In the genomic region with DNA sequence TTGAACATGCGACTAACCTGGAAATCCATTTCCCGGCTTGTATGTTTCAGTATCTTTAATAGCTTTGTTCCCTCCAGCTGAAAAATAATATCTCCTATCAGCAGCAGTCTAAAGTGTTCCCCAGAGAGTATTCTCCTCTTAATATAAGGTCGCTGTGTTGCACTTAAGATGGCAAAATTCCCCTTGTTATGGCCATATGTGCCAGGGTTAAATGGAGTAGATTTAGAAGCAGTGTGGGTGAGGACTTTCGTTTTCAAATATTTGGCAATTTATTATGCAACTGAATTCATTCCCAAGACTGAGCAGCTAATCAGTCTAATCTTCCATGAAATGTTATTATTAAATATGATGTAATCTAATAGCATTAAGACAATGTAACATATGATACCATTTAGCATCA, we compare ENCODE assay signal across 13 cellular contexts. TPM values are rescaled to one million over a fixed set of nuclear protein-coding genes. Genes with fewer than 3 reads are reported as not detected.
DNase-seq lines count a peak whose midpoint lies in the region; ATAC-seq and TF ChIP-seq lines count a peak whose summit lies in the region.
"Had no signal": no experiment of that assay in that cellular context is flagged by ENCODE, and none has a peak within 500 bp of the region (broad histone marks: within the 10 kb centered on the region; RNA-seq: fewer than 3 reads in every experiment).

No MANE protein-coding gene starts in this region.

- peak overlapping the region; percentile 41 for H3K27ac ChIP-seq in CD4-positive, alpha-beta memory T cell (ENCODE audit: low read depth, low read length)
- H3K27ac ChIP-seq in SU-DHL-6 (ENCODE audit: low read depth, low read length) = peak overlapping the region; percentile 97
- no peak overlapping the region for H3K27ac ChIP-seq in MM.1S (ENCODE audit: low read length)
- no peak overlapping the region for H3K27ac ChIP-seq in psoas muscle
- H3K27ac ChIP-seq: lower lobe of right lung, right atrium auricular region had no signal

- H3K9ac ChIP-seq in SU-DHL-6 (ENCODE audit: low read length) (peak overlapping the region; percentile 57), MM.1S (ENCODE audit: low read length) (no peak overlapping the region)

- no peaks in the 10 kb centered on the region for H3K9me3 Mint-ChIP-seq in CD4-positive, alpha-beta memory T cell

- no peaks in the 10 kb centered on the region for H3K36me3 ChIP-seq in CD4-positive, alpha-beta memory T cell (ENCODE audit: insufficient read depth, low read length)
- H3K36me3 ChIP-seq in SU-DHL-6 (ENCODE audit: low read length) = no peaks in the 10 kb centered on the region
- no peaks in the 10 kb centered on the region for H3K36me3 ChIP-seq in MM.1S (replicated peaks; ENCODE audit: insufficient read depth, low read length)
- no peaks in the 10 kb centered on the region for H3K36me3 ChIP-seq in psoas muscle (ENCODE audit: insufficient read depth in 1 of 2, low read depth in 1 of 2)
- H3K36me3 ChIP-seq: lower lobe of right lung, right atrium auricular region had no signal

- POLR2A ChIA-PET in CD4-positive, alpha-beta memory T cell (lab: Charles Lee; ENCODE audit: partially characterized antibody) = interaction anchor here (1.1 to 3.1 kb wide), 8 partner anchors 9 to 219 kb away, joined by 3 to 10 read pairs (median 4); no protein-coding TSS in a partner anchor

- intact Hi-C loops in CD4-positive, alpha-beta memory T cell (cut with micrococcal nuclease) = loop anchor here (2.0 kb wide), 1 partner anchor 17 kb away; no protein-coding TSS in a partner anchor
- intact Hi-C loops in psoas muscle (cut with DNase I) = no loop called here

- WGBS in psoas muscle, 3 donors = 6 to 12% (median 12%) methylated on average over 4 of the region's 4 CpGs

- no peaks in the 10 kb centered on the region for H3K9me3 ChIP-seq in CD4-positive, alpha-beta memory T cell (ENCODE audit: control insufficient read depth in 1 of 2, low read length in 2 of 2)
- no peaks in the 10 kb centered on the region for H3K9me3 ChIP-seq in SU-DHL-6 (ENCODE audit: insufficient read depth, low read length)
- no peaks in the 10 kb centered on the region for H3K9me3 ChIP-seq in MM.1S (replicated peaks; ENCODE audit: insufficient read depth, low read length)
- H3K9me3 ChIP-seq in psoas muscle = no peaks in the 10 kb centered on the region
- H3K9me3 ChIP-seq: lower lobe of right lung, right atrium auricular region had no signal

- H3K9me2 ChIP-seq in SU-DHL-6 (replicated peaks; ENCODE audit: insufficient read depth, low read length) (no peaks in the 10 kb centered on the region), MM.1S (replicated peaks; ENCODE audit: insufficient read depth, low read length) (no peaks in the 10 kb centered on the region)

- no peaks in the 10 kb centered on the region for H3K79me2 ChIP-seq in SU-DHL-6 (ENCODE audit: insufficient read depth, low read length)
- no peaks in the 10 kb centered on the region for H3K79me2 ChIP-seq in MM.1S (ENCODE audit: low read length)

- H3K4me1 ChIP-seq in CD4-positive, alpha-beta memory T cell (ENCODE audit: insufficient read depth, low read length) = peaks cover 46% of the 10 kb centered on the region
- H3K4me1 ChIP-seq in MM.1S (ENCODE audit: low read length) (peaks cover 2% of the 10 kb centered on the region; the same call in 1 of the 2 replicates), psoas muscle (no peaks in the 10 kb centered on the region)
- H3K4me1 ChIP-seq: lower lobe of right lung, right atrium auricular region had no signal

- CTCF ChIA-PET in CD4-positive, alpha-beta memory T cell (lab: Charles Lee; ENCODE audit: partially characterized antibody) = interaction anchor here (1.0 to 9.9 kb wide), 8 partner anchors 9 to 320 kb away, joined by 3 to 151 read pairs (median 4); no protein-coding TSS in a partner anchor

- no peak overlapping the region for H3K4me3 ChIP-seq in CD4-positive, alpha-beta memory T cell (ENCODE audit: low read length in 2 of 2)
- H3K4me3 ChIP-seq in SU-DHL-6 (ENCODE audit: insufficient read depth, low read length, poor library complexity, severe bottlenecking) (peak overlapping the region; percentile 7), MM.1S (ENCODE audit: low read length) (no peak overlapping the region), psoas muscle (no peak overlapping the region)
- H3K4me3 ChIP-seq: lower lobe of right lung, right atrium auricular region had no signal

- no peak for DNase-seq in CD4-positive, alpha-beta memory T cell
- DNase-seq in MM.1S = no peak
- DNase-seq in psoas muscle = no peak
- no peak for DNase-seq in hypothalamus (lab: John Stamatoyannopoulos, UW)
- no peak for DNase-seq in KBM-7
- DNase-seq: caudate nucleus, lower lobe of right lung, NCI-H1694 treated with DMSO at 0.1 percent for 48 hours had no signal

- H3K4me1 Mint-ChIP-seq in CD4-positive, alpha-beta memory T cell = peaks cover 34 to 62% (median 47%) of the 10 kb centered on the region in 4 donors

- H3K27me3 Mint-ChIP-seq in CD4-positive, alpha-beta memory T cell = no peaks in the 10 kb centered on the region

- TF ChIP-seq CTCF in SU-DHL-6 (IDR thresholded peaks at IDR 0.05; ENCODE audit: insufficient read depth, low read length, poor library complexity, severe bottlenecking) (no peak), MM.1S (IDR thresholded peaks at IDR 0.05; ENCODE audit: low read length) (no peak), psoas muscle (IDR thresholded peaks at IDR 0.05) (no peak)

- H3K36me3 Mint-ChIP-seq in CD4-positive, alpha-beta memory T cell = no peaks in the 10 kb centered on the region

- ATAC-seq in GM19023 (IDR thresholded peaks at IDR 0.05; ENCODE audit: unreplicated experiment) (peak; percentile 15), HG02973 (IDR thresholded peaks at IDR 0.05; ENCODE audit: unreplicated experiment) (peak; percentile 23), psoas muscle (no peak)
- ATAC-seq: lower lobe of right lung had no signal

- H3K27ac Mint-ChIP-seq in CD4-positive, alpha-beta memory T cell = peak overlapping the region; percentile 76 to 96 (median 93)

- H3K4me2 ChIP-seq in SU-DHL-6 (ENCODE audit: low read depth, low read length, poor library complexity, severe bottlenecking) (peak overlapping the region; percentile 70), MM.1S (ENCODE audit: low read depth, low read length) (no peak overlapping the region)

- H3K27me3 ChIP-seq in CD4-positive, alpha-beta memory T cell (ENCODE audit: insufficient read depth, low read length) = no peaks in the 10 kb centered on the region
- H3K27me3 ChIP-seq in SU-DHL-6 (ENCODE audit: low read length) (no peaks in the 10 kb centered on the region), MM.1S (replicated peaks; ENCODE audit: insufficient read depth, low read length) (no peaks in the 10 kb centered on the region), psoas muscle (ENCODE audit: insufficient read depth in 3 of 3, low read length in 2 of 3) (no peaks in the 10 kb centered on the region)
- H3K27me3 ChIP-seq: right atrium auricular region had no signal

- peak overlapping the region in 6 of 8 donors; percentile 33 to 66 (median 56) for H3K4me3 Mint-ChIP-seq in CD4-positive, alpha-beta memory T cell

- H4K20me1 ChIP-seq in SU-DHL-6 (ENCODE audit: low read depth, low read length) = no peaks in the 10 kb centered on the region
- no peaks in the 10 kb centered on the region for H4K20me1 ChIP-seq in MM.1S (ENCODE audit: insufficient read depth, low read length)

- in situ Hi-C loops in KBM-7 (cut with MboI; ENCODE audit: low pct_unique_long_range_greater_than_20kb, low sequenced_read_pairs) = no loop called here

- H2AFZ ChIP-seq in SU-DHL-6 (ENCODE audit: low read depth, low read length, severe bottlenecking) = no peak overlapping the region
- H2AFZ ChIP-seq in MM.1S (ENCODE audit: low read length) = no peak overlapping the region

- H3F3A ChIP-seq in SU-DHL-6 (ENCODE audit: insufficient read depth) = peaks cover 94% of the 10 kb centered on the region
- no peaks in the 10 kb centered on the region for H3F3A ChIP-seq in MM.1S (ENCODE audit: insufficient read depth, low read length)

RNA-seq across cellular contexts. Expression of gene ZPBP, which starts 54.9 kb away (rescaled TPM):
- not detected for total RNA-seq in CD4-positive, alpha-beta memory T cell
- not detected for polyA plus RNA-seq in CD4-positive, alpha-beta memory T cell
- total RNA-seq in psoas muscle = not detected
- not detected for polyA plus RNA-seq in psoas muscle
- total RNA-seq: fibroblast of villous mesenchyme, lower lobe of right lung, right atrium auricular region had no signal

Comparison
In these comparisons a context has a peak if more than half of its experiments do, and no peak if none do; other contexts are left out.
1. H3K27ac ChIP-seq: peak in CD4-positive, alpha-beta memory T cell (single experiment) and SU-DHL-6 (single experiment); none in MM.1S (single experiment) and psoas muscle (single experiment).
2. ATAC-seq: peak in GM19023 (single experiment) and HG02973 (single experiment); none in psoas muscle (0 of 4).